16 cellular contexts compared by ENCODE assay signal in genomic region chr3:45366305-45366704, GRCh38.
"Had no signal": no experiment of that assay in that cellular context is flagged by ENCODE, and none has a peak within 500 bp of the region (broad histone marks: within the 10 kb centered on the region; RNA-seq: fewer than 3 reads in every experiment).

No MANE protein-coding gene starts in this region.

- H3K9me3 ChIP-seq: adrenal gland, left lung, sigmoid colon had no signal

- H3K9me3 Mint-ChIP-seq: activated naive CD4-positive, alpha-beta T cell treated with anti-CD3 and anti-CD28 coated beads, Interleukin-2, amount 50 U/mL, for 24 hours had no signal

- H3K27ac ChIP-seq: adrenal gland, cardiac muscle cell, left lung, spleen had no signal

- H3K4me1 ChIP-seq: adrenal gland, left lung, spleen had no signal

- H3K36me3 ChIP-seq: adrenal gland, cardiac muscle cell, left lung, sigmoid colon, spleen, WERI-Rb-1 had no signal

- H3K36me3 Mint-ChIP-seq: activated naive CD4-positive, alpha-beta T cell treated with anti-CD3 and anti-CD28 coated beads, Interleukin-2, amount 50 U/mL, for 24 hours; stimulated activated naive B cell treated with anti-CD40 and anti-IgM and Interleukin-4, amounts not matched to agents 10 μg/mL and 1 μg/mL and 100 μg/mL, for 72 hours had no signal

- H3K4me1 Mint-ChIP-seq: activated naive CD4-positive, alpha-beta T cell treated with anti-CD3 and anti-CD28 coated beads, Interleukin-2, amount 50 U/mL, for 24 hours; stimulated activated naive B cell treated with anti-CD40 and anti-IgM and Interleukin-4, amounts not matched to agents 10 μg/mL and 1 μg/mL and 100 μg/mL, for 72 hours had no signal

- H3K4me3 ChIP-seq: adrenal gland, cardiac muscle cell, left lung, sigmoid colon, spleen had no signal

- H3K27ac Mint-ChIP-seq: activated naive CD4-positive, alpha-beta T cell treated with anti-CD3 and anti-CD28 coated beads, Interleukin-2, amount 50 U/mL, for 24 hours; effector memory CD8-positive, alpha-beta T cell; stimulated activated naive B cell treated with anti-CD40 and anti-IgM and Interleukin-4, amounts not matched to agents 10 μg/mL and 1 μg/mL and 100 μg/mL, for 72 hours had no signal

- H3K27me3 ChIP-seq: adrenal gland, cardiac muscle cell, left lung, sigmoid colon, spleen had no signal

- DNase-seq: activated CD4-positive, alpha-beta T cell treated with anti-CD3 and anti-CD28 coated beads, Interleukin-2, amount 50 U/mL, for 48 hours; activated gamma-delta T cell; adrenal gland; effector memory CD8-positive, alpha-beta T cell; kidney; left lung; mammary epithelial cell; midbrain; occipital lobe; posterior cingulate gyrus; sigmoid colon; spleen; stimulated activated naive B cell treated with anti-CD40 and anti-IgM and Interleukin-4, amounts not matched to agents 10 μg/mL and 1 μg/mL and 100 μg/mL, for 72 hours; WERI-Rb-1 had no signal

- ATAC-seq: effector memory CD8-positive, alpha-beta T cell; left lung; stimulated activated naive B cell treated with anti-CD40 and anti-IgM and Interleukin-4, amounts not matched to agents 10 μg/mL and 1 μg/mL and 100 μg/mL, for 72 hours had no signal

- H3K4me3 Mint-ChIP-seq: activated naive CD4-positive, alpha-beta T cell treated with anti-CD3 and anti-CD28 coated beads, Interleukin-2, amount 50 U/mL, for 24 hours; effector memory CD8-positive, alpha-beta T cell; stimulated activated naive B cell treated with anti-CD40 and anti-IgM and Interleukin-4, amounts not matched to agents 10 μg/mL and 1 μg/mL and 100 μg/mL, for 72 hours had no signal
